ENCODE assay signal across 20 cellular contexts in genomic region chr17:46036491-46036890, GRCh38. TPM values are rescaled to one million over a fixed set of nuclear protein-coding genes. Genes with fewer than 3 reads are reported as not detected.
A peak's percentile ranks its signal among the peaks of the same experiment; 100 is the strongest.
DNase-seq lines count a peak whose midpoint lies in the region; ATAC-seq and TF ChIP-seq lines count a peak whose summit lies in the region.
"Had no signal": no experiment of that assay in that cellular context is flagged by ENCODE, and none has a peak within 500 bp of the region (broad histone marks: within the 10 kb centered on the region; RNA-seq: fewer than 3 reads in every experiment).

No MANE protein-coding gene starts in this region.

- WGBS in sigmoid colon, 2 donors: 96% methylated on average over 6 of the region's 6 CpGs

- H3K36me3 Mint-ChIP-seq in activated T-cell treated with anti-CD3 and anti-CD28 coated beads, Interleukin-2, amount 50 U/mL, for 72 hours (ENCODE audit: insufficient read depth in 2 of 2): peaks cover 9 to 28% of the 10 kb centered on the region in 2 donors
- H3K36me3 Mint-ChIP-seq in activated T-cell treated with anti-CD3 and anti-CD28 coated beads, Interleukin-2, amount 50 U/mL, for 24 hours (ENCODE audit: low read depth): peaks cover 100% of the 10 kb centered on the region
- peaks cover 99% of the 10 kb centered on the region for H3K36me3 Mint-ChIP-seq in stimulated activated effector memory CD8-positive, alpha-beta T cell treated with anti-CD3 and anti-CD28 coated beads, Interleukin-12 subunit alpha, Interleukin-12 subunit beta, amount 100 ng/mL, for 72 hours

- no peak overlapping the region for H3K4me3 ChIP-seq in sigmoid colon
- H3K4me3 ChIP-seq: BLaER1 treated with 17β-estradiol and CSF1 and Interleukin-3, amounts not matched to agents 10 nM and 100 nM; PC-9 had no signal

- H3K4me1 Mint-ChIP-seq in activated T-cell treated with anti-CD3 and anti-CD28 coated beads, Interleukin-2, amount 50 U/mL, for 72 hours (ENCODE audit: low read depth): peaks cover 11% of the 10 kb centered on the region
- H3K4me1 Mint-ChIP-seq in activated T-cell treated with anti-CD3 and anti-CD28 coated beads, Interleukin-2, amount 50 U/mL, for 24 hours (ENCODE audit: low read depth): peaks cover 12% of the 10 kb centered on the region
- peaks cover 19% of the 10 kb centered on the region for H3K4me1 Mint-ChIP-seq in stimulated activated effector memory CD8-positive, alpha-beta T cell treated with anti-CD3 and anti-CD28 coated beads, Interleukin-12 subunit alpha, Interleukin-12 subunit beta, amount 100 ng/mL, for 72 hours

- no peak for TF ChIP-seq EP300 in sigmoid colon (IDR thresholded peaks at IDR 0.05)

- H3K9me3 Mint-ChIP-seq in activated T-cell treated with anti-CD3 and anti-CD28 coated beads, Interleukin-2, amount 50 U/mL, for 72 hours: no peaks in the 10 kb centered on the region
- H3K9me3 Mint-ChIP-seq in activated T-cell treated with anti-CD3 and anti-CD28 coated beads, Interleukin-2, amount 50 U/mL, for 24 hours: no peaks in the 10 kb centered on the region
- no peaks in the 10 kb centered on the region for H3K9me3 Mint-ChIP-seq in stimulated activated effector memory CD8-positive, alpha-beta T cell treated with anti-CD3 and anti-CD28 coated beads, Interleukin-12 subunit alpha, Interleukin-12 subunit beta, amount 100 ng/mL, for 72 hours

- no peak overlapping the region for H3K27ac ChIP-seq in sigmoid colon
- H3K27ac ChIP-seq: BLaER1 treated with 17β-estradiol and CSF1 and Interleukin-3, amounts not matched to agents 10 nM and 100 nM; PC-9 had no signal

- H3K36me3 ChIP-seq in sigmoid colon: peaks cover 39 to 89% (median 68%) of the 10 kb centered on the region in 4 donors

- H3K27me3 Mint-ChIP-seq in activated T-cell treated with anti-CD3 and anti-CD28 coated beads, Interleukin-2, amount 50 U/mL, for 72 hours (ENCODE audit: low read depth): no peaks in the 10 kb centered on the region
- H3K27me3 Mint-ChIP-seq in activated T-cell treated with anti-CD3 and anti-CD28 coated beads, Interleukin-2, amount 50 U/mL, for 24 hours: no peaks in the 10 kb centered on the region

- H3K4me1 ChIP-seq in sigmoid colon: peaks cover 0 to 24% (median 14%) of the 10 kb centered on the region in 4 donors
- H3K4me1 ChIP-seq: BLaER1 treated with 17β-estradiol and CSF1 and Interleukin-3, amounts not matched to agents 10 nM and 100 nM had no signal

- intact Hi-C loops in sigmoid colon (cut with DNase I): no loop called here

- no peaks in the 10 kb centered on the region for H3K27me3 ChIP-seq in sigmoid colon
- H3K27me3 ChIP-seq: BLaER1 treated with 17β-estradiol and CSF1 and Interleukin-3, amounts not matched to agents 10 nM and 100 nM had no signal

- no peaks in the 10 kb centered on the region for H3K9me3 ChIP-seq in sigmoid colon
- H3K9me3 ChIP-seq: BLaER1 treated with 17β-estradiol and CSF1 and Interleukin-3, amounts not matched to agents 10 nM and 100 nM had no signal

- no peak for TF ChIP-seq CTCF in sigmoid colon (IDR thresholded peaks at IDR 0.05)

- no peak for DNase-seq in activated T-cell treated with anti-CD3 and anti-CD28 coated beads, Interleukin-2, amount 50 U/mL, for 72 hours
- no peak for DNase-seq in activated T-cell treated with anti-CD3 and anti-CD28 coated beads, Interleukin-2, amount 50 U/mL, for 24 hours
- peak; percentile 82 for DNase-seq in G401 (ENCODE audit: low spot score)
- DNase-seq in cerebellum (ENCODE audit: low spot score): peak; percentile 63
- no peak for DNase-seq in stimulated activated effector memory CD8-positive, alpha-beta T cell treated with anti-CD3 and anti-CD28 coated beads, Interleukin-12 subunit alpha, Interleukin-12 subunit beta, amount 100 ng/mL, for 72 hours (ENCODE audit: low spot score in 2 of 2)
- no peak for DNase-seq in ureter (ENCODE audit: low spot score)
- no peak for DNase-seq in sigmoid colon
- DNase-seq: 8988T, DMS53, GF-D8, IMR-90, MV-4-11, NCI-H1417, NCI-H1694 treated with DMSO at 0.1 percent for 48 hours, NCI-H446 treated with DMSO at 0.1 percent for 48 hours, NCI-H526 treated with DMSO at 0.1 percent for 48 hours, RPMI8226, SHP77 had no signal

- H3K27ac Mint-ChIP-seq in activated T-cell treated with anti-CD3 and anti-CD28 coated beads, Interleukin-2, amount 50 U/mL, for 72 hours: peak overlapping the region; percentile 41
- no peak overlapping the region for H3K27ac Mint-ChIP-seq in activated T-cell treated with anti-CD3 and anti-CD28 coated beads, Interleukin-2, amount 50 U/mL, for 24 hours
- H3K27ac Mint-ChIP-seq in stimulated activated effector memory CD8-positive, alpha-beta T cell treated with anti-CD3 and anti-CD28 coated beads, Interleukin-12 subunit alpha, Interleukin-12 subunit beta, amount 100 ng/mL, for 72 hours: peak overlapping the region; percentile 44

- ATAC-seq in activated T-cell treated with anti-CD3 and anti-CD28 coated beads, Interleukin-2, amount 50 U/mL, for 72 hours (replicated peaks in 1 of 2): no peak
- no peak for ATAC-seq in stimulated activated effector memory CD8-positive, alpha-beta T cell treated with anti-CD3 and anti-CD28 coated beads, Interleukin-12 subunit alpha, Interleukin-12 subunit beta, amount 100 ng/mL, for 72 hours

- in situ Hi-C loops in G401 (cut with HindIII; ENCODE audit: low sequenced_read_pairs): no loop called here

- TF ChIP-seq POLR2A in sigmoid colon (IDR thresholded peaks at IDR 0.05): no peak

- H3K4me3 Mint-ChIP-seq in activated T-cell treated with anti-CD3 and anti-CD28 coated beads, Interleukin-2, amount 50 U/mL, for 72 hours: no peak overlapping the region
- H3K4me3 Mint-ChIP-seq in activated T-cell treated with anti-CD3 and anti-CD28 coated beads, Interleukin-2, amount 50 U/mL, for 24 hours: no peak overlapping the region
- no peak overlapping the region for H3K4me3 Mint-ChIP-seq in stimulated activated effector memory CD8-positive, alpha-beta T cell treated with anti-CD3 and anti-CD28 coated beads, Interleukin-12 subunit alpha, Interleukin-12 subunit beta, amount 100 ng/mL, for 72 hours

RNA-seq across cellular contexts. Expression of gene STH, which starts 37.4 kb away (rescaled TPM):
- not detected for total RNA-seq in activated T-cell treated with anti-CD3 and anti-CD28 coated beads, Interleukin-2, amount 50 U/mL, for 72 hours
- total RNA-seq in G401 (2014; rRNA removed; shearing (Covaris generic)): not detected in 2 replicates
- total RNA-seq in cerebellum (4.1 TPM), ureter (not detected), sigmoid colon (not detected)
- not detected for polyA plus RNA-seq in sigmoid colon
- total RNA-seq: IMR-90, PC-9 had no signal
- polyA plus RNA-seq: IMR-90 had no signal

Comparison
In these comparisons a context has a peak if more than half of its experiments do, and no peak if none do; other contexts are left out.
1. DNase-seq: peak in G401 (single experiment) and cerebellum (single experiment); none in activated T-cell treated with anti-CD3 and anti-CD28 coated beads, Interleukin-2, amount 50 U/mL, for 72 hours (0 of 2), activated T-cell treated with anti-CD3 and anti-CD28 coated beads, Interleukin-2, amount 50 U/mL, for 24 hours (single experiment), stimulated activated effector memory CD8-positive, alpha-beta T cell treated with anti-CD3 and anti-CD28 coated beads, Interleukin-12 subunit alpha, Interleukin-12 subunit beta, amount 100 ng/mL, for 72 hours (0 of 2), ureter (single experiment) and sigmoid colon (single experiment).